ENCODE assay signal across 8 cellular contexts in the genomic region with DNA sequence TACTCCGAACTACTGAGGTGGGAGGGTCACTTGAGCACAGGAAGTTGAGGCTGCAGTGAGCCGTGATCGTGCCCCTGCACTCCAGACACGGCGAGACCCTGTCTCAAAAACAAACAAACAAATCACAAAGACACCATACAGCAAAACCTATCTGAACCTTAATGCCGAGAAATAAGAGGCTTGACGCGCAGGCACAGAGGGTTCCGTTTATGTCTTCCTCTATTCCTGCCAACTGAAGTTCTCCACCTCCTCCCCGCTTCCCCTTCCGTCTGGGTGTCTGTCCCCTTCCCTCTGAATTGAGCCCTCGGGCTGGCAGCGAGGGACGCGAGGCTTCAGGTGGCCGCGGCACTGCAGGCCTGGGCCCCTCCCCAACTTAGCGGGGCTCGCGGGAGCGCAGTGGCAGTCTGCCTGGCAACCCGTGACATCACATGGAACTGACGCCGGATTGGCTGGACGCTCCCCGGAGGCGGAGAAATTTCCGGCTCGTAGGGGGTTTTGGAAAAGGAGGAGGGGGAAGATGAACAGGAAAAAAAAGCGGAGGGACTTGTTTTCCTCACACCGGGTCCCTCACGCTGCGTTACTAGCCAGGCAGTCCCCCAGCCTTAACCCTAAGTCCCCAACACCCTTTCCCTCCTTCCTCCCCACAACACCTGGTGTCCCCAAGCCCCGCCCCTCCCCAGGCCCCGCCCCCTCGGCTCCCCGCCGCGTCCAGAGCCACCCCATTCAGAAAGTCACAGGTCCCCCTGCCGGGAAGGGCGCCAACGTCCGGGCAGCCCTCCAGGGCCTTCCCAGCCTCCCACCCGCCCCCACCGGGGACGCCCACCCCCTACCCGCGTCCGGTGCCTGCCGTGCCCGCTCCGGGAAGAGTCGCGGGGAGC. TPM values are rescaled to one million over a fixed set of nuclear protein-coding genes. Genes with fewer than 3 reads are reported as not detected.
DNase-seq lines count a peak whose midpoint lies in the region; TF ChIP-seq lines count a peak whose summit lies in the region.

No MANE protein-coding gene starts in this region.

- H3K4me2 ChIP-seq in DOHH2 (ENCODE audit: low read length) (peak overlapping the region; percentile 84), neuronal stem cell (ENCODE audit: insufficient read depth, low read length, poor library complexity, severe bottlenecking) (peak overlapping the region; percentile 86)

- H3K36me3 ChIP-seq in DOHH2 (ENCODE audit: control insufficient read depth, low read length) (peaks cover 43% of the 10 kb centered on the region), neuronal stem cell (replicated peaks in 1 of 2; ENCODE audit: control insufficient read depth in 2 of 2, insufficient read depth in 2 of 2, low read length in 2 of 2) (no peaks in the 10 kb centered on the region), stomach smooth muscle (ENCODE audit: control insufficient read depth in 2 of 2, insufficient read depth in 2 of 2, low read length in 2 of 2) (no peaks in the 10 kb centered on the region)

- H3K4me1 ChIP-seq in DOHH2 (ENCODE audit: control insufficient read depth, low read length) (peaks cover 91% of the 10 kb centered on the region), neuronal stem cell (ENCODE audit: control insufficient read depth in 2 of 2, insufficient read depth in 1 of 2, low read depth in 1 of 2, low read length in 2 of 2) (peaks cover 13 to 20% of the 10 kb centered on the region in 2 donors), stomach smooth muscle (ENCODE audit: control insufficient read depth, insufficient read depth, low read length) (peaks cover 17% of the 10 kb centered on the region)

- no peak overlapping the region for H2BK12ac ChIP-seq in neuronal stem cell (ENCODE audit: low read length)

- H2AK5ac ChIP-seq in neuronal stem cell (ENCODE audit: low read depth, low read length), result peak overlapping the region; percentile 40

- H3K79me1 ChIP-seq in neuronal stem cell (ENCODE audit: low read depth, low read length), result no peaks in the 10 kb centered on the region

- H4K20me1 ChIP-seq in DOHH2 (ENCODE audit: control insufficient read depth, insufficient read depth, low read depth, low read length), result no peaks in the 10 kb centered on the region

- H3K27me3 ChIP-seq in DOHH2 (ENCODE audit: control insufficient read depth, low read length) (no peaks in the 10 kb centered on the region), neuronal stem cell (ENCODE audit: control insufficient read depth in 3 of 3, insufficient read depth in 3 of 3, low read depth in 1 of 3, low read length in 3 of 3) (peaks cover 0 to 51% (median 28%) of the 10 kb centered on the region in 3 experiments), stomach smooth muscle (ENCODE audit: control insufficient read depth in 1 of 2, insufficient read depth in 2 of 2, low read length in 2 of 2) (peaks cover 41 to 44% of the 10 kb centered on the region in 2 donors)

- H2BK15ac ChIP-seq in neuronal stem cell (ENCODE audit: low read length), result peak overlapping the region; percentile 98

- WGBS in neuronal stem cell (ENCODE audit: extremely low coverage in 2 of 2, insufficient read length in 2 of 2, insufficient replicate concordance in 1 of 2), 2 donors, result no CpG with 5 or more reads among the region's 54 CpGs

- H3K4me3 ChIP-seq in DOHH2 (ENCODE audit: low read length) (peak overlapping the region; percentile 80), neuronal stem cell (ENCODE audit: low read length in 2 of 2) (peak overlapping the region; percentile 53 to 84), stomach smooth muscle (ENCODE audit: low read length in 2 of 2) (peak overlapping the region; percentile 70 to 79)

- peak overlapping the region; percentile 90 for H2AFZ ChIP-seq in neuronal stem cell (ENCODE audit: low read length)

- DNase-seq in GOT3 (lab: John Stamatoyannopoulos, UW), result peak; percentile 29
- peak; percentile 82 for DNase-seq in LoVo (ENCODE audit: low spot score)
- peak; percentile 79 to 84 for DNase-seq in SHP77 (lab: John Stamatoyannopoulos, UW)
- peak; percentile 70 for DNase-seq in activated gamma-delta T cell treated with anti-CD3 and anti-CD28 coated beads, Interleukin-2, amount 50 U/mL, for 16 hours (ENCODE audit: low read depth)
- DNase-seq in germinal center (ENCODE audit: low spot score), result peak; percentile 84
- peak; percentile 90 for DNase-seq in neuronal stem cell (ENCODE audit: low spot score)

- H3K14ac ChIP-seq in neuronal stem cell (ENCODE audit: low read length), result peak overlapping the region; percentile 89

- H3K79me2 ChIP-seq in DOHH2 (ENCODE audit: control insufficient read depth, low read length), result peaks cover 12% of the 10 kb centered on the region

- no peak overlapping the region for H4K91ac ChIP-seq in neuronal stem cell (ENCODE audit: low read depth, low read length, poor library complexity)

- H2BK5ac ChIP-seq in neuronal stem cell (ENCODE audit: low read length), result peak overlapping the region; percentile 98

- H3K23ac ChIP-seq in neuronal stem cell (ENCODE audit: low read depth, low read length, poor library complexity), result peak overlapping the region; percentile 73

- H3K27ac ChIP-seq in DOHH2 (ENCODE audit: low read depth, low read length) (peak overlapping the region; percentile 96), neuronal stem cell (replicated peaks; ENCODE audit: low read length) (peak overlapping the region; percentile 71), stomach smooth muscle (ENCODE audit: low read length) (no peak overlapping the region)

- H3K18ac ChIP-seq in neuronal stem cell (ENCODE audit: low read length), result peak overlapping the region; percentile 99

- no peaks in the 10 kb centered on the region for H3K9me3 ChIP-seq in DOHH2 (ENCODE audit: control insufficient read depth, insufficient read depth, low read length)
- no peaks in the 10 kb centered on the region for H3K9me3 ChIP-seq in neuronal stem cell (replicated peaks in 1 of 2; ENCODE audit: control insufficient read depth in 2 of 2, insufficient read depth in 1 of 2, low read depth in 1 of 2, low read length in 2 of 2)
- no peaks in the 10 kb centered on the region for H3K9me3 ChIP-seq in stomach smooth muscle (ENCODE audit: control insufficient read depth in 2 of 2, low read length in 2 of 2)

- H3F3A ChIP-seq in DOHH2 (ENCODE audit: control insufficient read depth, insufficient read depth), result peaks cover 61% of the 10 kb centered on the region

- TF ChIP-seq CTCF in DOHH2 (IDR thresholded peaks at IDR 0.05; ENCODE audit: low read depth, low read length, poor library complexity, severe bottlenecking), result no peak

- peak overlapping the region; percentile 43 for H4K8ac ChIP-seq in neuronal stem cell (ENCODE audit: low read depth, low read length)

- H3K9me2 ChIP-seq in DOHH2 (replicated peaks; ENCODE audit: control insufficient read depth, low read length), result no peaks in the 10 kb centered on the region

- H3K4ac ChIP-seq in neuronal stem cell (ENCODE audit: low read length), result no peak overlapping the region

- H3K9ac ChIP-seq in neuronal stem cell (ENCODE audit: low read depth, low read length, poor library complexity) (no peak overlapping the region), stomach smooth muscle (ENCODE audit: low read length in 2 of 2) (peak overlapping the region; percentile 41 to 58)

- H2BK120ac ChIP-seq in neuronal stem cell (ENCODE audit: low read depth, low read length), result peak overlapping the region; percentile 22

RNA-seq across cellular contexts. Expression of gene MYBPC2, which starts 1.1 kb away (rescaled TPM):
- polyA plus RNA-seq in neuronal stem cell (2013, experiment 1 of 2), result 1.0 TPM
- 1.2 TPM for polyA plus RNA-seq in neuronal stem cell (2013, experiment 2 of 2)

RNA-seq across cellular contexts. Expression of gene SPIB, which starts 12.8 kb away (rescaled TPM):
- polyA plus RNA-seq in neuronal stem cell (2013, experiment 1 of 2), result 0.08 TPM
- 0.17 TPM for polyA plus RNA-seq in neuronal stem cell (2013, experiment 2 of 2)

RNA-seq across cellular contexts. Expression of gene EMC10, which starts 44.7 kb away (rescaled TPM):
- 57.0 TPM for polyA plus RNA-seq in neuronal stem cell (2013, experiment 1 of 2)
- polyA plus RNA-seq in neuronal stem cell (2013, experiment 2 of 2), result 55.4 TPM

RNA-seq across cellular contexts. Expression of gene GARIN5A, which starts 45.1 kb away (rescaled TPM):
- polyA plus RNA-seq in neuronal stem cell (2013, experiment 1 of 2), result 9.4 TPM
- polyA plus RNA-seq in neuronal stem cell (2013, experiment 2 of 2), result 8.0 TPM

RNA-seq across cellular contexts. Expression of gene POLD1, which starts 47.4 kb away (rescaled TPM):
- 60.2 TPM for polyA plus RNA-seq in neuronal stem cell (2013, experiment 1 of 2)
- polyA plus RNA-seq in neuronal stem cell (2013, experiment 2 of 2), result 61.7 TPM

Comparison
In these comparisons a context has a peak if more than half of its experiments do, and no peak if none do; other contexts are left out.
1. DNase-seq: peak in every context shown above with its lines; median percentile 90 in neuronal stem cell; 84 in germinal center; 82 in LoVo; 82 in SHP77; 70 in activated gamma-delta T cell treated with anti-CD3 and anti-CD28 coated beads, Interleukin-2, amount 50 U/mL, for 16 hours; 29 in GOT3.